15 cellular contexts compared by ENCODE assay signal in the genomic region with DNA sequence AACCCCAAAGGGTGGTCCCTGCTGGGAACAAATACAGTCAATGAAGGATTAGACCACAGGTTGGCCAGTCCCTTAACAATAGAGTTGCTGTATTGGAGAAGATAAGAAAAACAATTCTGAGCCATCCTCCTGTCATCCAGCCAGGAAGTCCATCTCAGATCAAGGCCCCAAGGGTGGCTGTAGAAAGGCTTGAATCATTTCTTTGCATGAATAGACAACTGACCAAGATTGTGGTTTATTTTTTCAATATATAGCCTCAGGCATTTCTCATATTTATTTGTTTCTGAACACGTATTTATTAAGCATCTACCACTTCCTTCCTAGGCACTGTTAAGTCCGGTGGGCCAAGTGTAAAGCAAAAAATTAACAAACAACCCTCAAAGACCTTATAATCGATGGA.
DNase-seq lines count a peak whose midpoint lies in the region; ATAC-seq, FAIRE-seq and TF ChIP-seq lines count a peak whose summit lies in the region.
"Had no signal": no experiment of that assay in that cellular context is flagged by ENCODE, and none has a peak within 500 bp of the region (broad histone marks: within the 10 kb centered on the region; RNA-seq: fewer than 3 reads in every experiment).

No MANE protein-coding gene starts in this region.

- TF ChIP-seq POLR2A in gastrocnemius medialis (IDR thresholded peaks at IDR 0.05) (no peak), GM12891 (IDR thresholded peaks at IDR 0.05; ENCODE audit: low read depth, low read length) (no peak)

- H3K4me1 ChIP-seq in gastrocnemius medialis: peaks cover 37 to 42% of the 10 kb centered on the region in 2 donors

- no peaks in the 10 kb centered on the region for H3K9me3 ChIP-seq in gastrocnemius medialis

- H3K4me3 ChIP-seq in epithelial cell of esophagus (ENCODE audit: low read length) (no peak overlapping the region), gastrocnemius medialis (no peak overlapping the region)

- in situ Hi-C loops in gastrocnemius medialis (cut with MboI; ENCODE audit: low sequenced_read_pairs in 4 of 4): no loop called here

- no peak overlapping the region for H3K27ac ChIP-seq in gastrocnemius medialis

- no peaks in the 10 kb centered on the region for H3K27me3 ChIP-seq in gastrocnemius medialis

- no peak for ATAC-seq in gastrocnemius medialis
- ATAC-seq in activated CD4-positive, CD25-positive, alpha-beta regulatory T cell treated with anti-CD3 and anti-CD28 coated beads, Interleukin-2, amount 50 U/mL, for 24 hours: no peak

- intact Hi-C loops in gastrocnemius medialis (cut with DNase I; ENCODE audit: low total_unique reads): no loop called here

- peak; percentile 74 for DNase-seq in M059J (ENCODE audit: low read depth)
- DNase-seq in RPMI7951 (ENCODE audit: low read depth): peak; percentile 65
- DNase-seq in epithelial cell of esophagus (ENCODE audit: low read depth): peak; percentile 53
- no peak for DNase-seq in NCI-H524 (lab: John Stamatoyannopoulos, UW)
- no peak for DNase-seq in gastrocnemius medialis
- no peak for DNase-seq in GM12891 (ENCODE audit: insufficient read length, low spot score)
- DNase-seq: C1 segment of cervical spinal cord; CD4-positive, alpha-beta T cell; DMS79; GOT3; H9 had no signal

- TF ChIP-seq CTCF in epithelial cell of esophagus (IDR thresholded peaks at IDR 0.05; ENCODE audit: insufficient read depth, low read depth, low read length, missing control alignments) (no peak), gastrocnemius medialis (IDR thresholded peaks at IDR 0.05 in 4 of 5, conservative IDR thresholded peaks at IDR 0.05 in 1 of 5) (no peak)

- no peak for FAIRE-seq in GM12891 (lab: Jason Lieb, UNC)
- FAIRE-seq: A204.1, G401.6, GM12892 had no signal

- no peaks in the 10 kb centered on the region for H3K36me3 ChIP-seq in gastrocnemius medialis

TF ChIP-seq in GM12891, 5 proteins besides CTCF, POLR2A, EP300 and RAD21:
- TF ChIP-seq TAF1 (IDR thresholded peaks at IDR 0.05; ENCODE audit: low read depth, low read length) (no peak), POU2F2 (IDR thresholded peaks at IDR 0.05; ENCODE audit: low read depth, low read length) (no peak), POLR2AphosphoS5 (IDR thresholded peaks at IDR 0.05; ENCODE audit: low read depth, low read length) (no peak), SPI1 (IDR thresholded peaks at IDR 0.05; ENCODE audit: low read depth, low read length) (no peak), PAX5 (IDR thresholded peaks at IDR 0.05; ENCODE audit: insufficient read depth, low read length, severe bottlenecking) (no peak)
TF ChIP-seq in GM12891: peak in this region for 0.

Comparison
In these comparisons a context has a peak if more than half of its experiments do, and no peak if none do; other contexts are left out.
1. DNase-seq: peak in M059J (single experiment), RPMI7951 (single experiment) and epithelial cell of esophagus (single experiment); none in NCI-H524 (0 of 2), gastrocnemius medialis (0 of 2) and GM12891 (single experiment).